Comparison of ENCODE assay signal across 9 cellular contexts in genomic region chr2:95345066-95345414, GRCh38. TPM values are rescaled to one million over a fixed set of nuclear protein-coding genes. Genes with fewer than 3 reads are reported as not detected.
A peak's percentile ranks its signal among the peaks of the same experiment; 100 is the strongest.
DNase-seq lines count a peak whose midpoint lies in the region; ATAC-seq, FAIRE-seq and TF ChIP-seq lines count a peak whose summit lies in the region.
"Had no signal": no experiment of that assay in that cellular context is flagged by ENCODE, and none has a peak within 500 bp of the region (broad histone marks: within the 10 kb centered on the region; RNA-seq: fewer than 3 reads in every experiment).

No MANE protein-coding gene starts in this region.

- H3K9ac ChIP-seq in astrocyte (ENCODE audit: low read length) (peak overlapping the region; percentile 57), kidney (ENCODE audit: low read length in 2 of 2) (peak overlapping the region in 1 of 2 donors; percentile 56)

- H3K9me3 ChIP-seq in astrocyte (ENCODE audit: insufficient read depth, low read depth, low read length): no peaks in the 10 kb centered on the region
- no peaks in the 10 kb centered on the region for H3K9me3 ChIP-seq in kidney (ENCODE audit: control insufficient read depth in 1 of 2, low read length in 2 of 2)
- H3K9me3 ChIP-seq in thoracic aorta: no peaks in the 10 kb centered on the region
- H3K9me3 ChIP-seq: left lung had no signal

- no peaks in the 10 kb centered on the region for H4K20me1 ChIP-seq in astrocyte (ENCODE audit: insufficient read depth, low read length)

- intact Hi-C loops in kidney (cut with DNase I): no loop called here

- H2AFZ ChIP-seq in astrocyte (ENCODE audit: low read depth, low read length): peak overlapping the region; percentile 95

- H3K27ac ChIP-seq in astrocyte (ENCODE audit: low read depth, low read length): no peak overlapping the region
- H3K27ac ChIP-seq in kidney (ENCODE audit: low read depth in 2 of 2, low read length in 2 of 2): peak overlapping the region in 1 of 2 donors; percentile 10
- peak overlapping the region; percentile 23 to 75 for H3K27ac ChIP-seq in thoracic aorta

- peak overlapping the region; percentile 99 for H3K4me2 ChIP-seq in astrocyte (ENCODE audit: low read length)

- FAIRE-seq in astrocyte (lab: Jason Lieb, UNC) (no peak), kidney (lab: Jason Lieb, UNC) (no peak)

- H3K4me1 ChIP-seq in astrocyte (ENCODE audit: insufficient read depth, low read length) (peaks cover 10% of the 10 kb centered on the region), kidney (ENCODE audit: control insufficient read depth in 1 of 2, insufficient read depth in 1 of 2, low read depth in 1 of 2, low read length in 2 of 2) (peaks cover 0 to 9% of the 10 kb centered on the region in 2 donors), thoracic aorta (ENCODE audit: control insufficient read depth in 1 of 2, low read depth in 2 of 2) (peaks cover 4 to 16% of the 10 kb centered on the region in 2 donors)

- H3K27ac Mint-ChIP-seq in activated T-cell treated with anti-CD3 and anti-CD28 coated beads, Interleukin-2, amount 50 U/mL, for 72 hours: no peak overlapping the region
- no peak overlapping the region for H3K27ac Mint-ChIP-seq in astrocyte (ENCODE audit: unreplicated experiment)

- H3K4me3 ChIP-seq in astrocyte (ENCODE audit: insufficient read depth, low read depth, low read length) (peak overlapping the region; percentile 68), kidney (ENCODE audit: low read length in 2 of 2) (peak overlapping the region; percentile 60 to 66), thoracic aorta (peak overlapping the region; percentile 94)

- no peaks in the 10 kb centered on the region for H3K36me3 ChIP-seq in astrocyte (ENCODE audit: insufficient read depth, low read length)
- H3K36me3 ChIP-seq in kidney (ENCODE audit: control insufficient read depth in 1 of 2, insufficient read depth in 2 of 2, low read length in 2 of 2): no peaks in the 10 kb centered on the region
- H3K36me3 ChIP-seq in thoracic aorta: no peaks in the 10 kb centered on the region
- H3K36me3 ChIP-seq: left lung had no signal

- H3K36me3 Mint-ChIP-seq in activated T-cell treated with anti-CD3 and anti-CD28 coated beads, Interleukin-2, amount 50 U/mL, for 72 hours (ENCODE audit: insufficient read depth in 2 of 2): no peaks in the 10 kb centered on the region
- H3K36me3 Mint-ChIP-seq in astrocyte (ENCODE audit: low read depth, unreplicated experiment): no peaks in the 10 kb centered on the region

- no peak for DNase-seq in activated T-cell treated with anti-CD3 and anti-CD28 coated beads, Interleukin-2, amount 50 U/mL, for 72 hours
- DNase-seq in activated T-cell treated with anti-CD3 and anti-CD28 coated beads, Interleukin-2, amount 50 U/mL, for 1 hour: no peak
- DNase-seq in astrocyte (ENCODE audit: low read depth) (no peak), kidney (no peak), thoracic aorta (ENCODE audit: low spot score) (no peak), superior temporal gyrus (ENCODE audit: extremely low spot score) (no peak), NCI-H345 treated with DMSO at 0.1 percent for 48 hours (lab: John Stamatoyannopoulos, UW; ENCODE audit: unreplicated experiment) (no peak), NCI-H128 (lab: John Stamatoyannopoulos, UW; ENCODE audit: unreplicated experiment) (no peak)

- no peaks in the 10 kb centered on the region for H3K9me3 Mint-ChIP-seq in activated T-cell treated with anti-CD3 and anti-CD28 coated beads, Interleukin-2, amount 50 U/mL, for 72 hours
- peaks cover 2% of the 10 kb centered on the region for H3K9me3 Mint-ChIP-seq in astrocyte (ENCODE audit: unreplicated experiment)

- H3K27me3 Mint-ChIP-seq in activated T-cell treated with anti-CD3 and anti-CD28 coated beads, Interleukin-2, amount 50 U/mL, for 72 hours (ENCODE audit: low read depth): peaks cover 31% of the 10 kb centered on the region
- H3K27me3 Mint-ChIP-seq in astrocyte (ENCODE audit: low read depth, unreplicated experiment): peaks cover 69% of the 10 kb centered on the region

- ATAC-seq in activated T-cell treated with anti-CD3 and anti-CD28 coated beads, Interleukin-2, amount 50 U/mL, for 72 hours (replicated peaks in 1 of 2): no peak
- no peak for ATAC-seq in thoracic aorta (ENCODE audit: insufficient number of reproducible peaks, low FRiP score, low read depth)

- H3K4me1 Mint-ChIP-seq in activated T-cell treated with anti-CD3 and anti-CD28 coated beads, Interleukin-2, amount 50 U/mL, for 72 hours (ENCODE audit: low read depth): no peaks in the 10 kb centered on the region
- H3K4me1 Mint-ChIP-seq in astrocyte (ENCODE audit: low read depth, unreplicated experiment): no peaks in the 10 kb centered on the region

- TF ChIP-seq CTCF in astrocyte (IDR thresholded peaks at IDR 0.05; ENCODE audit: insufficient read depth, low read depth, low read length) (no peak), kidney (IDR thresholded peaks at IDR 0.05; ENCODE audit: borderline replicate concordance, extremely low read depth, insufficient read depth) (no peak), thoracic aorta (IDR thresholded peaks at IDR 0.05) (no peak)

- peak overlapping the region; percentile 79 to 92 for H3K4me3 Mint-ChIP-seq in activated T-cell treated with anti-CD3 and anti-CD28 coated beads, Interleukin-2, amount 50 U/mL, for 72 hours
- H3K4me3 Mint-ChIP-seq in astrocyte (ENCODE audit: unreplicated experiment): peak overlapping the region; percentile 27

- H3K27me3 ChIP-seq in astrocyte (ENCODE audit: insufficient read depth, low read length) (peaks cover 11% of the 10 kb centered on the region), thoracic aorta (replicated peaks; ENCODE audit: insufficient read depth) (no peaks in the 10 kb centered on the region)

- H3K79me2 ChIP-seq in astrocyte (ENCODE audit: insufficient read depth, low read length): no peaks in the 10 kb centered on the region

RNA-seq across cellular contexts. Expression of gene KCNIP3, which starts 47.9 kb away (rescaled TPM):
- not detected for total RNA-seq in activated T-cell treated with anti-CD3 and anti-CD28 coated beads, Interleukin-2, amount 50 U/mL, for 72 hours
- total RNA-seq in astrocyte: 0.68 and 1.5 TPM in 2 replicates
- total RNA-seq in kidney: 27.6 TPM
- polyA plus RNA-seq in kidney (ENCODE audit: insufficient read depth, low read depth, low replicate concordance): 14.8 TPM
- 10 to 100 TPM; 12.5 to 22.1 TPM for total RNA-seq in thoracic aorta

RNA-seq across cellular contexts. Expression of gene FAHD2A, which starts 57.5 kb away (rescaled TPM):
- total RNA-seq in activated T-cell treated with anti-CD3 and anti-CD28 coated beads, Interleukin-2, amount 50 U/mL, for 72 hours: 10 to 100 TPM; 35.7 to 40.6 TPM
- total RNA-seq in astrocyte (21.9 and 23.4 TPM in 2 replicates), kidney (24.9 TPM), thoracic aorta (10 to 100 TPM; 11.7 to 23.6 TPM)
- polyA plus RNA-seq in kidney (ENCODE audit: insufficient read depth, low read depth, low replicate concordance): 64.9 TPM
